In genomic region chr17:48626470-48627241, GRCh38 we compare ENCODE assay signal across 8 cellular contexts. TPM values are rescaled to one million over a fixed set of nuclear protein-coding genes. Genes with fewer than 3 reads are reported as not detected.
A peak's percentile ranks its signal among the peaks of the same experiment; 100 is the strongest.
DNase-seq lines count a peak whose midpoint lies in the region; ATAC-seq and TF ChIP-seq lines count a peak whose summit lies in the region.

No MANE protein-coding gene starts in this region.

- TF ChIP-seq POLR2A in Peyer's patch (IDR thresholded peaks at IDR 0.05), result no peak

- peak overlapping the region in 3 of 5 experiments; percentile 7 to 87 (median 28) for H3K27ac Mint-ChIP-seq in brain

- TF ChIP-seq CTCF in Peyer's patch (IDR thresholded peaks at IDR 0.05) (no peak), brain (conservative IDR thresholded peaks at IDR 0.05) (no peak)

- H3K36me3 Mint-ChIP-seq in brain, result no peaks in the 10 kb centered on the region

- H3K4me1 Mint-ChIP-seq in brain, result peaks cover 10% of the 10 kb centered on the region

- peak overlapping the region in 4 of 5 experiments; percentile 49 to 93 (median 82) for H3K4me3 Mint-ChIP-seq in brain

- peaks cover 0 to 7% (median 0%) of the 10 kb centered on the region in 5 experiments for H3K9me3 Mint-ChIP-seq in brain

- peak overlapping the region in 3 of 4 donors; percentile 63 to 82 (median 73) for H3K27ac ChIP-seq in Peyer's patch

- no peaks in the 10 kb centered on the region for H3K27me3 Mint-ChIP-seq in brain

- H3K9me3 ChIP-seq in Peyer's patch, result no peaks in the 10 kb centered on the region

- DNase-seq in H7 (peak; percentile 88), Peyer's patch (peak in 2 of 3 donors; percentile 80 to 81), renal cortical epithelial cell (ENCODE audit: low read depth) (peak; percentile 73), left ventricle myocardium superior (no peak)

- H3K27me3 ChIP-seq in H7 (ENCODE audit: control insufficient read depth, insufficient read depth, low read length), result peaks cover 100% of the 10 kb centered on the region
- H3K27me3 ChIP-seq in Peyer's patch, result peaks cover 0 to 33% of the 10 kb centered on the region in 2 donors

- no peak overlapping the region for H3K4me3 ChIP-seq in H7 (ENCODE audit: insufficient read depth, low read depth, low read length)
- peak overlapping the region; percentile 30 to 55 (median 52) for H3K4me3 ChIP-seq in Peyer's patch

- no peak for ATAC-seq in HG02981 (IDR thresholded peaks at IDR 0.05; ENCODE audit: unreplicated experiment)
- no peak for ATAC-seq in HG02840 (IDR thresholded peaks at IDR 0.05; ENCODE audit: low FRiP score, unreplicated experiment)
- ATAC-seq in GM19455 (IDR thresholded peaks at IDR 0.05; ENCODE audit: unreplicated experiment), result no peak
- no peak for ATAC-seq in left ventricle myocardium superior

- H3K36me3 ChIP-seq in H7 (replicated peaks; ENCODE audit: control insufficient read depth, insufficient read depth, low read length) (no peaks in the 10 kb centered on the region), Peyer's patch (no peaks in the 10 kb centered on the region)

- H3K4me1 ChIP-seq in Peyer's patch, result peaks cover 9 to 46% (median 11%) of the 10 kb centered on the region in 4 donors

- intact Hi-C loops in left ventricle myocardium superior (cut with micrococcal nuclease), result no loop called here

RNA-seq across cellular contexts. Expression of gene HOXB9, which starts 0.5 kb away (rescaled TPM):
- total RNA-seq in H7 (2014; rRNA removed; shearing (Covaris generic)), result 0.04 TPM in 1 of 2 replicates, not detected in the other
- total RNA-seq in Peyer's patch (10 to 100 TPM; 13.7 to 47.5 (median 24.9) TPM), renal cortical epithelial cell (17.5 and 49.2 TPM in 2 replicates), left ventricle myocardium superior (not detected)
- polyA plus RNA-seq in brain (ENCODE audit: insufficient read depth, low read depth, low replicate concordance), result 5.0 TPM

RNA-seq across cellular contexts. Expression of gene HOXB8, which starts 11.6 kb away (rescaled TPM):
- not detected in 2 replicates for total RNA-seq in H7 (2014; rRNA removed; shearing (Covaris generic))
- 10 to 100 TPM in 3 of 4 donors, 1 to 10 TPM in 1; 1.8 to 21.2 (median 14.9) TPM for total RNA-seq in Peyer's patch
- 65.2 TPM for polyA plus RNA-seq in brain (ENCODE audit: insufficient read depth, low read depth, low replicate concordance)
- 8.3 and 65.8 TPM in 2 replicates for total RNA-seq in renal cortical epithelial cell
- total RNA-seq in left ventricle myocardium superior, result not detected

RNA-seq across cellular contexts. Expression of gene HOXB7, which starts 15.8 kb away (rescaled TPM):
- 0.45 TPM in 1 of 2 replicates, not detected in the other for total RNA-seq in H7 (2014; rRNA removed; shearing (Covaris generic))
- total RNA-seq in Peyer's patch (10 to 100 TPM; 10.7 to 22.8 (median 19.0) TPM), renal cortical epithelial cell (23.2 and 24.0 TPM in 2 replicates), left ventricle myocardium superior (0.30 TPM)
- 37.1 TPM for polyA plus RNA-seq in brain (ENCODE audit: insufficient read depth, low read depth, low replicate concordance)

RNA-seq across cellular contexts. Expression of gene HOXB6, which starts 21.9 kb away (rescaled TPM):
- total RNA-seq in H7 (2014; rRNA removed; shearing (Covaris generic)), result not detected in 2 replicates
- total RNA-seq in Peyer's patch (10 to 100 TPM; 34.3 to 98.4 (median 66.7) TPM), renal cortical epithelial cell (16.3 and 56.2 TPM in 2 replicates), left ventricle myocardium superior (0.20 TPM)
- polyA plus RNA-seq in brain (ENCODE audit: insufficient read depth, low read depth, low replicate concordance), result 31.9 TPM

RNA-seq across cellular contexts. Expression of gene HOXB5, which starts 33.1 kb away (rescaled TPM):
- not detected in 2 replicates for total RNA-seq in H7 (2014; rRNA removed; shearing (Covaris generic))
- 10 to 100 TPM in 3 of 4 donors, 1 to 10 TPM in 1; 7.7 to 22.5 (median 15.0) TPM for total RNA-seq in Peyer's patch
- polyA plus RNA-seq in brain (ENCODE audit: insufficient read depth, low read depth, low replicate concordance), result 234 TPM
- total RNA-seq in renal cortical epithelial cell, result 0.35 and 2.4 TPM in 2 replicates
- total RNA-seq in left ventricle myocardium superior, result not detected

Comparison
In these comparisons a context has a peak if more than half of its experiments do, and no peak if none do; other contexts are left out.
1. RNA of gene HOXB9, which starts 0.5 kb away (total RNA-seq): 17.5 to 49.2 TPM in renal cortical epithelial cell and 13.7 to 47.5 TPM in Peyer's patch; 0.04 TPM in H7 and not detected in left ventricle myocardium superior (single experiment); every median in the first group is over 10 times any median in the second.